8 cellular contexts compared by ENCODE assay signal in genomic region chr4:155025762-155026457, GRCh38.
DNase-seq lines count a peak whose midpoint lies in the region; ATAC-seq and TF ChIP-seq lines count a peak whose summit lies in the region.

No MANE protein-coding gene starts in this region.

- no peak overlapping the region for H3K27ac Mint-ChIP-seq in brain

- no peak overlapping the region for H3K27ac ChIP-seq in mesenchymal stem cell (ENCODE audit: low read length, poor library complexity, severe bottlenecking)

- H3K4ac ChIP-seq in mesenchymal stem cell (ENCODE audit: low read depth in 1 of 2, low read length in 2 of 2), result no peak overlapping the region

- no peaks in the 10 kb centered on the region for H3K79me1 ChIP-seq in mesenchymal stem cell (replicated peaks; ENCODE audit: low read length, poor library complexity, severe bottlenecking)

- 37% methylated on average over 9 of the region's 10 CpGs for WGBS in mesenchymal stem cell

- no peak overlapping the region for H3K4me2 ChIP-seq in mesenchymal stem cell (ENCODE audit: low read length, poor library complexity, severe bottlenecking)

- no peak overlapping the region for H2BK15ac ChIP-seq in mesenchymal stem cell (ENCODE audit: low read depth, poor library complexity, severe bottlenecking)

- no peak overlapping the region for H4K8ac ChIP-seq in mesenchymal stem cell (ENCODE audit: low read length)

- H3K23ac ChIP-seq in mesenchymal stem cell (ENCODE audit: low read length in 2 of 2), result no peak overlapping the region

- peak; percentile 36 to 72 for TF ChIP-seq CTCF in brain (conservative IDR thresholded peaks at IDR 0.05)

- H3K18ac ChIP-seq in mesenchymal stem cell (ENCODE audit: low read depth in 1 of 2, low read length in 2 of 2), result no peak overlapping the region

- no peak overlapping the region for H2BK5ac ChIP-seq in mesenchymal stem cell (ENCODE audit: low read depth, low read length, poor library complexity, severe bottlenecking)

- no peaks in the 10 kb centered on the region for H3K36me3 ChIP-seq in mesenchymal stem cell (ENCODE audit: control insufficient read depth in 1 of 2, insufficient read depth in 2 of 2, low read depth in 1 of 2, low read length in 2 of 2)

- no peaks in the 10 kb centered on the region for H3K36me3 Mint-ChIP-seq in brain

- no peak overlapping the region for H2BK120ac ChIP-seq in mesenchymal stem cell (ENCODE audit: low read depth, low read length)

- H3K4me1 Mint-ChIP-seq in brain, result no peaks in the 10 kb centered on the region

- H2AFZ ChIP-seq in mesenchymal stem cell (ENCODE audit: low read depth, low read length), result no peak overlapping the region

- no peak overlapping the region for H2BK12ac ChIP-seq in mesenchymal stem cell (ENCODE audit: low read length in 2 of 2)

- H3K9ac ChIP-seq in mesenchymal stem cell (ENCODE audit: low read length), result peak overlapping the region; percentile 16

- H3K27me3 ChIP-seq in mesenchymal stem cell (ENCODE audit: control insufficient read depth in 1 of 2, insufficient read depth in 1 of 2, low read length in 2 of 2), result no peaks in the 10 kb centered on the region

- H3K4me1 ChIP-seq in mesenchymal stem cell (ENCODE audit: control insufficient read depth, insufficient read depth, low read depth, low read length), result no peaks in the 10 kb centered on the region

- H3K14ac ChIP-seq in mesenchymal stem cell (ENCODE audit: low read length in 2 of 2), result no peak overlapping the region

- H3K4me3 Mint-ChIP-seq in brain, result no peak overlapping the region

- H3K9me3 Mint-ChIP-seq in brain, result peaks cover 0 to 10% (median 5%) of the 10 kb centered on the region in 5 experiments

- ATAC-seq in GM19438 (IDR thresholded peaks at IDR 0.05; ENCODE audit: low read depth, unreplicated experiment), result peak; percentile 83

- peak; percentile 1 for DNase-seq in DMS53 treated with DMSO at 0.1 percent for 48 hours (lab: John Stamatoyannopoulos, UW; ENCODE audit: unreplicated experiment)
- DNase-seq in HK-2 (ENCODE audit: unreplicated experiment), result peak; percentile 2
- DNase-seq in mesenchymal stem cell, result no peak
- no peak for DNase-seq in NK-92 treated with Interleukin-12 subunit alpha and Interleukin-12 subunit beta, amount 100 ng/mL, for 24 hours (lab: John Stamatoyannopoulos, UW)
- no peak for DNase-seq in NCI-H2227 (lab: John Stamatoyannopoulos, UW; ENCODE audit: unreplicated experiment)
- no peak for DNase-seq in stimulated activated naive CD4-positive, alpha-beta T cell (lab: John Stamatoyannopoulos, UW)

- H3K9me3 ChIP-seq in mesenchymal stem cell (ENCODE audit: control insufficient read depth, low read length), result no peaks in the 10 kb centered on the region

- H3K4me3 ChIP-seq in mesenchymal stem cell (ENCODE audit: insufficient read depth in 1 of 2, low read depth in 1 of 2, low read length in 2 of 2), result no peak overlapping the region

- H2AK5ac ChIP-seq in mesenchymal stem cell (ENCODE audit: low read length, severe bottlenecking), result no peak overlapping the region

- H4K91ac ChIP-seq in mesenchymal stem cell (ENCODE audit: low read length), result no peak overlapping the region

- H3K27me3 Mint-ChIP-seq in brain, result peaks cover 4% of the 10 kb centered on the region

Comparison
In these comparisons a context has a peak if more than half of its experiments do, and no peak if none do; other contexts are left out.
1. DNase-seq: peak in DMS53 treated with DMSO at 0.1 percent for 48 hours (single experiment) and HK-2 (single experiment); none in mesenchymal stem cell (single experiment), NK-92 treated with Interleukin-12 subunit alpha and Interleukin-12 subunit beta, amount 100 ng/mL, for 24 hours (single experiment), NCI-H2227 (single experiment) and stimulated activated naive CD4-positive, alpha-beta T cell (0 of 6).